Comparison of ENCODE assay signal across 9 cellular contexts in genomic region chr9:92147854-92148184, GRCh38. TPM values are rescaled to one million over a fixed set of nuclear protein-coding genes. Genes with fewer than 3 reads are reported as not detected.
DNase-seq lines count a peak whose midpoint lies in the region; ATAC-seq and TF ChIP-seq lines count a peak whose summit lies in the region.
"Had no signal": no experiment of that assay in that cellular context is flagged by ENCODE, and none has a peak within 500 bp of the region (broad histone marks: within the 10 kb centered on the region; RNA-seq: fewer than 3 reads in every experiment).

No MANE protein-coding gene starts in this region.

- H3K4me1 Mint-ChIP-seq in HFFc6 (ENCODE audit: low read depth) = peaks cover 71% of the 10 kb centered on the region
- H3K4me1 Mint-ChIP-seq in stimulated activated effector memory CD8-positive, alpha-beta T cell treated with anti-CD3 and anti-CD28 coated beads, Interleukin-12 subunit alpha, Interleukin-12 subunit beta, amount 100 ng/mL, for 72 hours = peaks cover 8% of the 10 kb centered on the region

- DNase-seq in HFFc6 = no peak
- peak; percentile 10 for DNase-seq in astrocyte of the hippocampus (ENCODE audit: low read depth, low spot score)
- no peak for DNase-seq in left ventricle myocardium superior
- DNase-seq in stimulated activated effector memory CD8-positive, alpha-beta T cell treated with anti-CD3 and anti-CD28 coated beads, Interleukin-12 subunit alpha, Interleukin-12 subunit beta, amount 100 ng/mL, for 72 hours (ENCODE audit: low spot score in 2 of 2) = no peak
- DNase-seq in kidney glomerular epithelial cell (lab: John Stamatoyannopoulos, UW) = no peak
- DNase-seq in NCI-H1048 (lab: John Stamatoyannopoulos, UW) = no peak
- DNase-seq in NCI-H1417 treated with DMSO at 0.1 percent for 48 hours (lab: John Stamatoyannopoulos, UW) = no peak
- DNase-seq: colonic mucosa had no signal

- intact Hi-C loops in left ventricle myocardium superior (cut with micrococcal nuclease) = no loop called here

- TF ChIP-seq POLR2A in GM18505 (IDR thresholded peaks at IDR 0.05; ENCODE audit: borderline replicate concordance, extremely low read depth, insufficient read depth, insufficient read length) = no peak

- no peak overlapping the region for H3K4me3 Mint-ChIP-seq in HFFc6
- H3K4me3 Mint-ChIP-seq in stimulated activated effector memory CD8-positive, alpha-beta T cell treated with anti-CD3 and anti-CD28 coated beads, Interleukin-12 subunit alpha, Interleukin-12 subunit beta, amount 100 ng/mL, for 72 hours = peak overlapping the region; percentile 64

- ATAC-seq in left ventricle myocardium superior (peak; percentile 22), GM18505 (IDR thresholded peaks at IDR 0.05; ENCODE audit: unreplicated experiment) (no peak)
- ATAC-seq in stimulated activated effector memory CD8-positive, alpha-beta T cell treated with anti-CD3 and anti-CD28 coated beads, Interleukin-12 subunit alpha, Interleukin-12 subunit beta, amount 100 ng/mL, for 72 hours = no peak

- no peaks in the 10 kb centered on the region; the same call in 1 of the 2 replicates for H3K36me3 Mint-ChIP-seq in HFFc6 (ENCODE audit: low read depth)
- no peaks in the 10 kb centered on the region for H3K36me3 Mint-ChIP-seq in stimulated activated effector memory CD8-positive, alpha-beta T cell treated with anti-CD3 and anti-CD28 coated beads, Interleukin-12 subunit alpha, Interleukin-12 subunit beta, amount 100 ng/mL, for 72 hours

- peak overlapping the region; percentile 94 for H3K27ac Mint-ChIP-seq in HFFc6
- peak overlapping the region; percentile 93 for H3K27ac Mint-ChIP-seq in stimulated activated effector memory CD8-positive, alpha-beta T cell treated with anti-CD3 and anti-CD28 coated beads, Interleukin-12 subunit alpha, Interleukin-12 subunit beta, amount 100 ng/mL, for 72 hours

- H3K9me3 Mint-ChIP-seq in HFFc6 = no peaks in the 10 kb centered on the region
- no peaks in the 10 kb centered on the region for H3K9me3 Mint-ChIP-seq in stimulated activated effector memory CD8-positive, alpha-beta T cell treated with anti-CD3 and anti-CD28 coated beads, Interleukin-12 subunit alpha, Interleukin-12 subunit beta, amount 100 ng/mL, for 72 hours

- H3K27me3 Mint-ChIP-seq in HFFc6 (ENCODE audit: insufficient read depth) = peaks cover 2% of the 10 kb centered on the region; the same call in 1 of the 2 replicates

- TF ChIP-seq CTCF in HFFc6 (IDR thresholded peaks at IDR 0.05) = no peak

RNA-seq across cellular contexts. Expression of gene SPTLC1, which starts 32.6 kb away (rescaled TPM):
- 10 to 100 TPM; 56.2 to 67.2 (median 63.5) TPM for total RNA-seq in HFFc6 (2021; fragmentation: NEBNext Ultra II Directional; extraction: Animal tissue kit (Norgen Biotek cat#: 25700))
- 23.9 TPM for total RNA-seq in left ventricle myocardium superior
